ENCODE assay signal across 1 cellular context in genomic region chr12:120692524-120693033, GRCh38.
TF ChIP-seq lines count a peak whose summit lies in the region.

No MANE protein-coding gene starts in this region.

TF ChIP-seq in A549, 52 proteins besides CTCF, POLR2A, EP300 and RAD21 (continued from another document):
- TF ChIP-seq ESRRA (IDR thresholded peaks at IDR 0.05; ENCODE audit: borderline replicate concordance, low read length), result no peak
- TF ChIP-seq KDM1A (IDR thresholded peaks at IDR 0.05; ENCODE audit: low read depth), result no peak
- no peak for TF ChIP-seq HEYL (CRISPR knock-in tag; IDR thresholded peaks at IDR 0.05)
- TF ChIP-seq SMC3 (IDR thresholded peaks at IDR 0.05), result no peak
- TF ChIP-seq CBX8 (IDR thresholded peaks at IDR 0.05), result no peak
- no peak for TF ChIP-seq HOXA7 (CRISPR knock-in tag; IDR thresholded peaks at IDR 0.05)
- no peak for TF ChIP-seq FOSB (CRISPR knock-in tag; IDR thresholded peaks at IDR 0.05)
- no peak for TF ChIP-seq RNF2 (IDR thresholded peaks at IDR 0.05; ENCODE audit: borderline replicate concordance, low read depth)
- TF ChIP-seq GATA3 (IDR thresholded peaks at IDR 0.05; ENCODE audit: borderline replicate concordance), result peak; percentile 93
- no peak for TF ChIP-seq KDM5A (IDR thresholded peaks at IDR 0.05)
- no peak for TF ChIP-seq MAZ (IDR thresholded peaks at IDR 0.05; ENCODE audit: borderline replicate concordance, low read depth, low read length)
- peak; percentile 14; the same call in 1 of the 2 replicates for TF ChIP-seq FOSL2 (IDR thresholded peaks at IDR 0.05)
- peak; percentile 69 for TF ChIP-seq FOSL2 (CRISPR knock-in tag; IDR thresholded peaks at IDR 0.05)
- TF ChIP-seq MYC (IDR thresholded peaks at IDR 0.05; ENCODE audit: borderline replicate concordance, low read length), result no peak
- TF ChIP-seq RCOR1 (IDR thresholded peaks at IDR 0.05; ENCODE audit: low read depth, low read length), result no peak
- TF ChIP-seq JUNB (IDR thresholded peaks at IDR 0.05), result peak; percentile 65
- no peak for TF ChIP-seq NR3C1 (IDR thresholded peaks at IDR 0.05)
- TF ChIP-seq E2F6 (IDR thresholded peaks at IDR 0.05; ENCODE audit: borderline replicate concordance, low read depth), result 0 out of 2 replicates have a peak, but pooled peaks have one; percentile 43
- TF ChIP-seq FOXS1 (CRISPR knock-in tag; IDR thresholded peaks at IDR 0.05), result no peak
- no peak for TF ChIP-seq NPAS2 (CRISPR knock-in tag; IDR thresholded peaks at IDR 0.05; ENCODE audit: borderline replicate concordance)
- TF ChIP-seq RARB (CRISPR knock-in tag; IDR thresholded peaks at IDR 0.05), result no peak
- TF ChIP-seq BHLHE40 (IDR thresholded peaks at IDR 0.05; ENCODE audit: low read depth, low read length), result no peak
- TF ChIP-seq HDAC2 (IDR thresholded peaks at IDR 0.05), result no peak
- TF ChIP-seq, protein P1, sequence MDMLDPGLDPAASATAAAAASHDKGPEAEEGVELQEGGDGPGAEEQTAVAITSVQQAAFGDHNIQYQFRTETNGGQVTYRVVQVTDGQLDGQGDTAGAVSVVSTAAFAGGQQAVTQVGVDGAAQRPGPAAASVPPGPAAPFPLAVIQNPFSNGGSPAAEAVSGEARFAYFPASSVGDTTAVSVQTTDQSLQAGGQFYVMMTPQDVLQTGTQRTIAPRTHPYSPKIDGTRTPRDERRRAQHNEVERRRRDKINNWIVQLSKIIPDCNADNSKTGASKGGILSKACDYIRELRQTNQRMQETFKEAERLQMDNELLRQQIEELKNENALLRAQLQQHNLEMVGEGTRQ (IDR thresholded peaks at IDR 0.05), result no peak
- no peak for TF ChIP-seq ZSCAN20 (CRISPR knock-in tag; IDR thresholded peaks at IDR 0.05)
- no peak for TF ChIP-seq CHD4 (IDR thresholded peaks at IDR 0.05; ENCODE audit: borderline replicate concordance)
- TF ChIP-seq ZC3H11A (IDR thresholded peaks at IDR 0.05), result no peak
- TF ChIP-seq CBX2 (IDR thresholded peaks at IDR 0.05; ENCODE audit: borderline replicate concordance, low read depth), result no peak
- TF ChIP-seq CHD2 (IDR thresholded peaks at IDR 0.05; ENCODE audit: low read length, partially characterized antibody), result no peak
- no peak for TF ChIP-seq ZFP36 (IDR thresholded peaks at IDR 0.05; ENCODE audit: borderline replicate concordance, partially characterized antibody)
- TF ChIP-seq MAFK (IDR thresholded peaks at IDR 0.05; ENCODE audit: partially characterized antibody), result no peak
- TF ChIP-seq PHF8 (IDR thresholded peaks at IDR 0.05; ENCODE audit: borderline replicate concordance, low read depth), result no peak
- peak; percentile 70; the same call in 1 of the 2 replicates for TF ChIP-seq HOXB5 (CRISPR knock-in tag; IDR thresholded peaks at IDR 0.05)
